In the genomic region with DNA sequence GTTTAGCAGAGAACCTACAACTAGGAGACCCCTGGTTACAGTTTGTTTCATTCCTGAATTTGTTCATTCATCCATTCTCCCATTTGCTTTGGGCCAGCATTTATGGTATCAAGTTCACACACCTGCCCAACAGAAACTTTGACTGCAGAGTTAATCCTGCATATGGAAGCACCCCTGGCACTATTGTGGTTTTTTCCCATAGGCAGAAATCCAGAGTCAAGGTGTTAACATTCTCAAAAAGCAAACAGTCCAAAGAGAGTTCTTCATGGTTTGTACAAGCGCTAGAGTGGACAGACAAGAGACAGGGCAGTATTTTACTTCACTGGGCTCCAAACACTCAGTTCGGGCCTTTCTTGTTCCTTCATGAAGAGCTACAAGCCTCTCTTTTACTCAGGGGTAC, we compare ENCODE assay signal across 20 cellular contexts. TPM values are rescaled to one million over a fixed set of nuclear protein-coding genes. Genes with fewer than 3 reads are reported as not detected.
"Had no signal": no experiment of that assay in that cellular context is flagged by ENCODE, and none has a peak within 500 bp of the region (broad histone marks: within the 10 kb centered on the region; RNA-seq: fewer than 3 reads in every experiment).

No MANE protein-coding gene starts in this region.

- H3K9me3 ChIP-seq: ovary had no signal

- H3K9me3 Mint-ChIP-seq: dendritic cell treated with granulocyte-macrophage colony-stimulating factor and Interleukin-4, amounts not matched to agents 40 ng/mL and 50 ng/mL, for 4 days; natural killer cell; neural crest cell; type B pancreatic cell had no signal

- H3K4me3 ChIP-seq: lung, ovary, smooth muscle cell had no signal

- H3K36me3 Mint-ChIP-seq: natural killer cell, type B pancreatic cell had no signal

- H3K4me3 Mint-ChIP-seq: dendritic cell treated with granulocyte-macrophage colony-stimulating factor and Interleukin-4, amounts not matched to agents 40 ng/mL and 50 ng/mL, for 4 days; natural killer cell; neural crest cell; type B pancreatic cell had no signal

- H3K36me3 ChIP-seq: ovary had no signal

- ATAC-seq: left cardiac atrium, left ventricle myocardium superior, natural killer cell, right cardiac atrium had no signal

- H3K27ac Mint-ChIP-seq: dendritic cell treated with granulocyte-macrophage colony-stimulating factor and Interleukin-4, amounts not matched to agents 40 ng/mL and 50 ng/mL, for 4 days; natural killer cell; progenitor cell of endocrine pancreas; type B pancreatic cell had no signal

- H3K4me1 Mint-ChIP-seq: natural killer cell had no signal

- H3K27me3 ChIP-seq: foreskin keratinocyte, ovary had no signal

- FAIRE-seq: kidney, urothelium cell line had no signal

- H3K27ac ChIP-seq: foreskin keratinocyte, ovary had no signal

- DNase-seq: foreskin keratinocyte; kidney; left cardiac atrium; left ventricle myocardium superior; mesenchymal stem cell; midbrain; natural killer cell; nucleus accumbens; ovary; right cardiac atrium; stimulated activated CD4-positive, alpha-beta T cell treated with anti-CD3 and anti-CD28 coated beads, Interleukin-2, amount 100 ng/mL, for 48 hours; stimulated activated naive CD4-positive, alpha-beta T cell treated with Interleukin-2 at 50 U/mL for 16 hours had no signal

RNA-seq across cellular contexts. Expression of gene KCNK10, which starts 51.9 kb away (rescaled TPM):
- total RNA-seq: left cardiac atrium, left ventricle myocardium superior, lung, myocyte, natural killer cell, ovary, right cardiac atrium, smooth muscle cell had no signal
- polyA plus RNA-seq: right cardiac atrium, smooth muscle cell had no signal
